26 cellular contexts compared by ENCODE assay signal in the genomic region with DNA sequence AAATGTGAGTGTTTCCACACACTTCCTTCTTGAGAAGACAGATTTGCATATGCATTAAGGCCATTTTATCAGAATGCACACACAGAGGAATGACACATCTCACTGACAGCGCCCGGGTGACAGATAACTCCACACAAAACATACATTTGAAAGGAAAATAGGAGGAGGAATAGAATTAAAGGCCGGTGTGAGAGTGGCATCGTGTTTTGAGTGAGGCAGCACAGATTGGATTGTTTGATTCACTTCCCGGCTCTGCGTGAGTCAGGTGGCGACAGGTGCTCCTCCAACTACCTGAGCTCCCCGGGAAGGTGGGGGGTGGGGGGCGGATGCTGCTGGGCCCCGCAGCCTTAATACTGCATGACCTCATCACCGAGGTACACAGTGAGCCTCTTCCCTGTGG.
A peak's percentile ranks its signal among the peaks of the same experiment; 100 is the strongest.
DNase-seq lines count a peak whose midpoint lies in the region; ATAC-seq, FAIRE-seq and TF ChIP-seq lines count a peak whose summit lies in the region.
"Had no signal": no experiment of that assay in that cellular context is flagged by ENCODE, and none has a peak within 500 bp of the region (broad histone marks: within the 10 kb centered on the region; RNA-seq: fewer than 3 reads in every experiment).

No MANE protein-coding gene starts in this region.

- TF ChIP-seq POLR2A in A549 (IDR thresholded peaks at IDR 0.05; ENCODE audit: low read length): no peak

- H3K4me2 ChIP-seq in A549 (no peak overlapping the region), smooth muscle cell (no peak overlapping the region)

- POLR2A ChIA-PET in A549 (lab: Yijun Ruan, JAX) (no interaction called here), HEK293 (lab: Yijun Ruan, JAX) (no interaction called here)

- H3K4me1 ChIP-seq in A549: no peaks in the 10 kb centered on the region
- no peaks in the 10 kb centered on the region for H3K4me1 ChIP-seq in HEK293 (ENCODE audit: control insufficient read depth, insufficient read depth, low read length)
- H3K4me1 ChIP-seq in smooth muscle cell (ENCODE audit: low read depth): no peaks in the 10 kb centered on the region
- H3K4me1 ChIP-seq: BE2C had no signal

- no peak for TF ChIP-seq CTCF in A549 (IDR thresholded peaks at IDR 0.05)
- no peak for TF ChIP-seq CTCF in HEK293 (tag by site-specific recombination; IDR thresholded peaks at IDR 0.05)
- TF ChIP-seq CTCF in omental fat pad (IDR thresholded peaks at IDR 0.05): no peak
- no peak for TF ChIP-seq CTCF in smooth muscle cell (IDR thresholded peaks at IDR 0.05; ENCODE audit: borderline replicate concordance, insufficient read depth, poor library complexity, severe bottlenecking)

- no peak for TF ChIP-seq EP300 in A549 (IDR thresholded peaks at IDR 0.05)

- 0 out of 3 replicates have a peak, but pooled peaks cover 2% of the 10 kb centered on the region for H3K9me3 ChIP-seq in A549
- H3K9me3 ChIP-seq in HEK293 (ENCODE audit: control insufficient read depth, insufficient read depth, low read depth, low read length): no peaks in the 10 kb centered on the region; the same call in 1 of the 2 replicates
- H3K9me3 ChIP-seq in smooth muscle cell (replicated peaks; ENCODE audit: low read depth): no peaks in the 10 kb centered on the region
- H3K9me3 ChIP-seq: BE2C had no signal

- H3K9ac ChIP-seq in smooth muscle cell (ENCODE audit: low read depth): no peak overlapping the region
- H3K9ac ChIP-seq: GM23248 had no signal

- CTCF ChIA-PET in A549 (lab: Yijun Ruan, JAX) (interaction anchor here (0.5 to 1.4 kb wide), 3 partner anchors 237 to 794 kb away, joined by 4 to 5 read pairs (median 4); no protein-coding TSS in a partner anchor), HEK293 (lab: Yijun Ruan, JAX) (interaction anchor here (0.7 kb wide), 1 partner anchor 237 kb away, joined by 3 read pairs; no protein-coding TSS in a partner anchor)

- intact Hi-C loops in head of caudate nucleus (cut with DNase I): no loop called here

- FAIRE-seq in A549 (lab: Jason Lieb, UNC): peak; percentile 13
- FAIRE-seq: GM12891, H54 had no signal

- H3K36me3 ChIP-seq in HEK293 (ENCODE audit: control insufficient read depth in 2 of 2, insufficient read depth in 1 of 2, low read length in 2 of 2) (no peaks in the 10 kb centered on the region), smooth muscle cell (ENCODE audit: low read depth) (no peaks in the 10 kb centered on the region)
- H3K36me3 ChIP-seq: BE2C had no signal

- H3K4me3 ChIP-seq in A549 (no peak overlapping the region), HEK293 (ENCODE audit: low read depth, low read length) (no peak overlapping the region), smooth muscle cell (no peak overlapping the region)
- H3K4me3 ChIP-seq: GM23248 had no signal

- H3K27ac ChIP-seq in A549: no peak overlapping the region
- no peak overlapping the region for H3K27ac ChIP-seq in HEK293 (ENCODE audit: extremely low read depth, low read depth, low read length)
- H3K27ac ChIP-seq in smooth muscle cell (ENCODE audit: low read depth): no peak overlapping the region
- H3K27ac ChIP-seq: GM23248, HL-60 had no signal

- no peaks in the 10 kb centered on the region for H4K20me1 ChIP-seq in smooth muscle cell (ENCODE audit: low read depth)

- ATAC-seq in A549: no peak
- no peak for ATAC-seq in omental fat pad (ENCODE audit: low FRiP score)

- H2AFZ ChIP-seq in smooth muscle cell (ENCODE audit: low read depth): no peak overlapping the region
- H2AFZ ChIP-seq: GM23248 had no signal

- no peaks in the 10 kb centered on the region for H3K79me2 ChIP-seq in smooth muscle cell (ENCODE audit: low read depth)

- peaks cover 39% of the 10 kb centered on the region for H3K27me3 ChIP-seq in smooth muscle cell (ENCODE audit: low read depth)
- H3K27me3 ChIP-seq: BE2C had no signal

- 25% methylated on average over 11 of the region's 11 CpGs for WGBS in A549 (ENCODE audit: missing lambda C conversion rate)
- 82% methylated on average over 11 of the region's 11 CpGs for WGBS in smooth muscle cell (ENCODE audit: low lambda C conversion rate)

- TF ChIP-seq RAD21 in A549 (conservative IDR thresholded peaks at IDR 0.05 in 1 of 2, IDR thresholded peaks at IDR 0.05 in 1 of 2): no peak

- no peaks in the 10 kb centered on the region for H3F3A ChIP-seq in smooth muscle cell (ENCODE audit: low read depth)

- DNase-seq in A549 (ENCODE audit: low read depth in 1 of 2, low spot score in 1 of 2) (no peak), OCI-M1 (lab: John Stamatoyannopoulos, UW) (peak; percentile 3), head of caudate nucleus (peak in 33 of 42 donors; percentile 1 to 69 (median 24)), omental fat pad (ENCODE audit: low spot score) (no peak), GF-D8 (lab: John Stamatoyannopoulos, UW) (no peak), NCI-H1436 (lab: John Stamatoyannopoulos, UW) (no peak), smooth muscle cell (lab: John Stamatoyannopoulos, UW; ENCODE audit: unreplicated experiment) (no peak)
- DNase-seq: 8988T; ACHN; BE2C; C1 segment of cervical spinal cord; CD4-positive, CD25-positive, alpha-beta regulatory T cell; CD8-positive, alpha-beta memory T cell; COR-L47; DMS 273 treated with DMSO at 0.1 percent for 48 hours; DMS53; DND-41; EL; GM23248; HCEC 1CT; HFFc6; IMR-90 had no signal

TF ChIP-seq in A549, 52 proteins besides CTCF, POLR2A, EP300 and RAD21:
- TF ChIP-seq CBX8 (IDR thresholded peaks at IDR 0.05): no peak
- no peak for TF ChIP-seq MAFK (IDR thresholded peaks at IDR 0.05; ENCODE audit: partially characterized antibody)
- no peak for TF ChIP-seq MAZ (IDR thresholded peaks at IDR 0.05; ENCODE audit: borderline replicate concordance, low read depth, low read length)
- TF ChIP-seq ZNF302 (CRISPR knock-in tag; IDR thresholded peaks at IDR 0.05): no peak
- no peak for TF ChIP-seq KDM1A (IDR thresholded peaks at IDR 0.05; ENCODE audit: low read depth)
- TF ChIP-seq CBX2 (IDR thresholded peaks at IDR 0.05; ENCODE audit: borderline replicate concordance, low read depth): no peak
- TF ChIP-seq RNF2 (IDR thresholded peaks at IDR 0.05; ENCODE audit: borderline replicate concordance, low read depth): no peak
- TF ChIP-seq HOXB5 (CRISPR knock-in tag; IDR thresholded peaks at IDR 0.05): no peak

TF ChIP-seq in HEK293, 187 proteins besides CTCF, POLR2A, EP300 and RAD21:
- TF ChIP-seq ZNF423 (tag by site-specific recombination; IDR thresholded peaks at IDR 0.05): no peak
- peak; percentile 56; the same call in 1 of the 2 replicates for TF ChIP-seq SCRT1 (tag by site-specific recombination; IDR thresholded peaks at IDR 0.05; ENCODE audit: borderline replicate concordance)
- TF ChIP-seq SCRT2 (tag by site-specific recombination; IDR thresholded peaks at IDR 0.05): peak; percentile 83
TF ChIP-seq in HEK293: peak in this region for 2.

Comparison
In these comparisons a context has a peak if more than half of its experiments do, and no peak if none do; other contexts are left out.
1. DNase-seq: peak in OCI-M1 (single experiment) and head of caudate nucleus (33 of 42); none in A549 (0 of 2), omental fat pad (single experiment), GF-D8 (single experiment), NCI-H1436 (single experiment) and smooth muscle cell (single experiment).